Comparison of ENCODE assay signal across 7 cellular contexts in the genomic region with DNA sequence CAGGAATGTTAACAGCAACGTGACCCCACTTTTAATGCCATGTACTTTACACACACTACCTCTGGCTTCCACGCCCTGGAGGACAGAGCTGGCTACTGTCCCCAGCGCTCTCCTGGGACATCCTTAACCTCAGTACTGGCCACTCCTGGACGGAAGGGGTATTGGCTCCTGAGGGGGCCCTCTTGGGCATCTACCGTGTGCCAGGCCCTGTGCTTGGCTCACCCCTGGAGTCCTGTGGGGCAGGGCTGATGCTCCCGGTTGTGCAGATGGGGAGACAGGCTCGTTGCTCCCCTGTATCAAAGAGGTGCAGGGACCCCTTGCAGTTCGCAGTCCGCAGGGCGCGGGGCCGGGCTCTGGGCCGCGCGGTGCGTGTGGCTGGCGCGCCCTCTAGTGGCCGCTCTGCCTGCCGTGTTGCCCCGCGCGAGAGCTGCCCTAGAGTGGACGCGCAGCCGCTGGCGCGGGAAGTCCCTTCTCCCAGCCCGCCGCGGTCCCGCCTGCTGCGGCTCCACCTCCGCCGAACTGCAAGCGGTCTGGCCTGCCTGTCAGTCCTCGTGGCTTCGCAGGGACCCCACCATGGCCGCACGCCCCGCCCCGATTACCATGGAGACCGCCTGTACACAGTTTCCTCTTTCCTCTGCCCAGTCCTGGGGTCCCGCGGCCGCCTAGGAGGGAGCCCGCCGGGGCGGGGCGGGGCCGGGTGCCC. TPM values are rescaled to one million over a fixed set of nuclear protein-coding genes. Genes with fewer than 3 reads are reported as not detected.
DNase-seq lines count a peak whose midpoint lies in the region; ATAC-seq, FAIRE-seq and TF ChIP-seq lines count a peak whose summit lies in the region.

A gene with protein sequence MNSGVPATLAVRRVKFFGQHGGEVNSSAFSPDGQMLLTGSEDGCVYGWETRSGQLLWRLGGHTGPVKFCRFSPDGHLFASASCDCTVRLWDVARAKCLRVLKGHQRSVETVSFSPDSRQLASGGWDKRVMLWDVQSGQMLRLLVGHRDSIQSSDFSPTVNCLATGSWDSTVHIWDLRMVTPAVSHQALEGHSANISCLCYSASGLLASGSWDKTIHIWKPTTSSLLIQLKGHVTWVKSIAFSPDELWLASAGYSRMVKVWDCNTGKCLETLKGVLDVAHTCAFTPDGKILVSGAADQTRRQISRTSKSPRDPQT (plus strand): TSS at position 632 of the 703 bp plus-strand sequence. CDS start 72 bp downstream, outside the sequence.

- peaks cover 0 to 10% of the 10 kb centered on the region in 2 donors for H3K4me1 ChIP-seq in kidney (ENCODE audit: control insufficient read depth in 1 of 2, insufficient read depth in 1 of 2, low read depth in 1 of 2, low read length in 2 of 2)

- peak within 1 kb of the TSS in 1 of 2 donors; percentile 37 for H3K9ac ChIP-seq in kidney (ENCODE audit: low read length in 2 of 2)

- peak; percentile 80 for ATAC-seq in HG02798 (IDR thresholded peaks at IDR 0.05; ENCODE audit: poor library complexity, unreplicated experiment)
- ATAC-seq in activated CD4-positive, CD25-positive, alpha-beta regulatory T cell treated with anti-CD3 and anti-CD28 coated beads, Interleukin-2, amount 50 U/mL, for 24 hours = peak; percentile 81 to 83

- intact Hi-C loops in kidney (cut with DNase I) = loop anchor here (5.0 kb wide), 1 partner anchor 76 kb away; a partner anchor contains a TSS

- peak; percentile 79 for DNase-seq in NCI-H2196 (lab: John Stamatoyannopoulos, UW; ENCODE audit: unreplicated experiment)
- DNase-seq in cerebellar cortex (ENCODE audit: low spot score) = peak; percentile 71
- peak; percentile 91 for DNase-seq in kidney
- peak; percentile 54 to 63 for DNase-seq in stimulated activated CD4-positive, alpha-beta T cell treated with anti-CD3 and anti-CD28 coated beads, Interleukin-15, amount 100 ng/mL, for 1 hour (ENCODE audit: low read depth in 1 of 2, low spot score in 1 of 2)

- H3K9me3 ChIP-seq in kidney (ENCODE audit: control insufficient read depth in 1 of 2, low read length in 2 of 2) = no peaks in the 10 kb centered on the region

- peaks cover 4 to 9% of the 10 kb centered on the region in 2 donors for H3K36me3 ChIP-seq in kidney (ENCODE audit: control insufficient read depth in 1 of 2, insufficient read depth in 2 of 2, low read length in 2 of 2)

- FAIRE-seq in kidney (lab: Jason Lieb, UNC) = no peak

- no peak within 1 kb of the TSS for H3K27ac ChIP-seq in kidney (ENCODE audit: low read depth in 2 of 2, low read length in 2 of 2)

- TF ChIP-seq CTCF in GM12875 (IDR thresholded peaks at IDR 0.05; ENCODE audit: borderline replicate concordance, insufficient read depth, low read depth, low read length) (peak; percentile 91), kidney (IDR thresholded peaks at IDR 0.05; ENCODE audit: borderline replicate concordance, extremely low read depth, insufficient read depth) (peak; percentile 94)

- H3K4me3 ChIP-seq in GM12875 (ENCODE audit: low read depth, low read length) (peak within 1 kb of the TSS; percentile 57), kidney (ENCODE audit: low read length in 2 of 2) (peak within 1 kb of the TSS; percentile 33 to 43)

RNA-seq across cellular contexts. Expression of the gene that starts here (rescaled TPM):
- total RNA-seq in kidney = 0.31 TPM
- polyA plus RNA-seq in kidney (ENCODE audit: insufficient read depth, low read depth, low replicate concordance) = not detected

Comparison
In these comparisons a context has a peak if more than half of its experiments do, and no peak if none do; other contexts are left out.
1. Peak in DNase-seq and H3K4me3 ChIP-seq in kidney; RNA of the gene not detected or under 1 TPM.